ENCODE assay signal across 12 cellular contexts in the genomic region with DNA sequence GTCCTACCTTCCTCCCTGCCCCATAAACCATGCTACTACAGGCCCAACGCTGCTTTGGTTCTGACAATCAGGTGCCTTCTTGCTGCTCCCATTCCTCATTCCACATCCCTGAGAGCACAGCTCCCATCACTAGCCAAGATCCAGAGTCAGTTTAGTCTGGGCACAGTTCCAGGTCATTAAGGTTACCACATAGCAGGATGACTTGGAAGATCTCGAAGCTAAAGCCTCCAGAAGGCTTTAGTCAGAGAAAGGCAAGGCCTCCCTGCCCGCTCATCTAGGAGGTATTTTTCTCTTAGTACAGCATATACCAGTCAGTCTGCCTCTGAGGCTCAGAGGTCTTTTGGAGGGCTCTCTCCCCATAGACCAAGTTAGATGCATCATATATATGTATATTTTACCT. TPM values are rescaled to one million over a fixed set of nuclear protein-coding genes. Genes with fewer than 3 reads are reported as not detected.
DNase-seq lines count a peak whose midpoint lies in the region; ATAC-seq and TF ChIP-seq lines count a peak whose summit lies in the region.
"Had no signal": no experiment of that assay in that cellular context is flagged by ENCODE, and none has a peak within 500 bp of the region (broad histone marks: within the 10 kb centered on the region; RNA-seq: fewer than 3 reads in every experiment).

No MANE protein-coding gene starts in this region.

- no peak overlapping the region for H3K4me3 ChIP-seq in MG63
- H3K4me3 ChIP-seq: ascending aorta had no signal

- peaks cover 20% of the 10 kb centered on the region for H3K36me3 ChIP-seq in MG63

- TF ChIP-seq CTCF in omental fat pad (IDR thresholded peaks at IDR 0.05): no peak

- peak; percentile 37 for ATAC-seq in omental fat pad (ENCODE audit: low FRiP score)
- ATAC-seq in GM18870 (IDR thresholded peaks at IDR 0.05; ENCODE audit: unreplicated experiment): no peak
- ATAC-seq in activated CD4-positive, CD25-positive, alpha-beta regulatory T cell treated with anti-CD3 and anti-CD28 coated beads, Interleukin-2, amount 50 U/mL, for 24 hours: no peak
- ATAC-seq: HCT116 had no signal

- DNase-seq in EL (peak; percentile 96), MG63 (peak; percentile 77), dermis blood vessel endothelial cell (peak; percentile 26), omental fat pad (ENCODE audit: low spot score) (no peak), SIG-M5 treated with dmso at 0.1 percent for 504 hours (lab: John Stamatoyannopoulos, UW; ENCODE audit: unreplicated experiment) (no peak), NCI-H146 (lab: John Stamatoyannopoulos, UW) (no peak)
- DNase-seq: retina, trophoblast cell had no signal

- no peaks in the 10 kb centered on the region for H3K9me3 ChIP-seq in MG63
- H3K9me3 ChIP-seq: ascending aorta had no signal

- no peaks in the 10 kb centered on the region for H3K27me3 ChIP-seq in MG63
- H3K27me3 ChIP-seq: ascending aorta had no signal

RNA-seq across cellular contexts. Expression of gene TRIM66, which starts 30.3 kb away (rescaled TPM):
- total RNA-seq in MG63 (2014; rRNA removed; shearing (Covaris generic); ENCODE audit: low replicate concordance): 0.74 and 1.4 TPM in 2 replicates
- 5.6 and 7.4 TPM in 2 replicates for total RNA-seq in dermis blood vessel endothelial cell
- total RNA-seq in omental fat pad: 10 to 100 TPM in 1 of 4 donors, 1 to 10 TPM in 3; 3.7 to 11.3 (median 5.1) TPM

RNA-seq across cellular contexts. Expression of gene RPL27A, which starts 30.5 kb away (rescaled TPM):
- total RNA-seq in MG63 (2014; rRNA removed; shearing (Covaris generic); ENCODE audit: low replicate concordance): 1,350 and 4,050 TPM in 2 replicates
- total RNA-seq in dermis blood vessel endothelial cell (438 and 724 TPM in 2 replicates), omental fat pad (100 to 1,000 TPM; 635 to 791 (median 757) TPM)

RNA-seq across cellular contexts. Expression of gene STK33, which starts 58.1 kb away (rescaled TPM):
- total RNA-seq in MG63 (2014; rRNA removed; shearing (Covaris generic); ENCODE audit: low replicate concordance): 1.4 and 1.8 TPM in 2 replicates
- total RNA-seq in dermis blood vessel endothelial cell (0.51 and 1.1 TPM in 2 replicates), omental fat pad (1 to 10 TPM in 3 of 4 donors, under 1 TPM in 1; 0.96 to 3.2 (median 1.9) TPM)
- total RNA-seq: ascending aorta had no signal

Comparison
In these comparisons a context has a peak if more than half of its experiments do, and no peak if none do; other contexts are left out.
1. DNase-seq: peak in EL (single experiment), MG63 (single experiment) and dermis blood vessel endothelial cell (single experiment); none in omental fat pad (single experiment), SIG-M5 treated with dmso at 0.1 percent for 504 hours (single experiment) and NCI-H146 (single experiment).